Comparison of ENCODE assay signal across 8 cellular contexts in the genomic region with DNA sequence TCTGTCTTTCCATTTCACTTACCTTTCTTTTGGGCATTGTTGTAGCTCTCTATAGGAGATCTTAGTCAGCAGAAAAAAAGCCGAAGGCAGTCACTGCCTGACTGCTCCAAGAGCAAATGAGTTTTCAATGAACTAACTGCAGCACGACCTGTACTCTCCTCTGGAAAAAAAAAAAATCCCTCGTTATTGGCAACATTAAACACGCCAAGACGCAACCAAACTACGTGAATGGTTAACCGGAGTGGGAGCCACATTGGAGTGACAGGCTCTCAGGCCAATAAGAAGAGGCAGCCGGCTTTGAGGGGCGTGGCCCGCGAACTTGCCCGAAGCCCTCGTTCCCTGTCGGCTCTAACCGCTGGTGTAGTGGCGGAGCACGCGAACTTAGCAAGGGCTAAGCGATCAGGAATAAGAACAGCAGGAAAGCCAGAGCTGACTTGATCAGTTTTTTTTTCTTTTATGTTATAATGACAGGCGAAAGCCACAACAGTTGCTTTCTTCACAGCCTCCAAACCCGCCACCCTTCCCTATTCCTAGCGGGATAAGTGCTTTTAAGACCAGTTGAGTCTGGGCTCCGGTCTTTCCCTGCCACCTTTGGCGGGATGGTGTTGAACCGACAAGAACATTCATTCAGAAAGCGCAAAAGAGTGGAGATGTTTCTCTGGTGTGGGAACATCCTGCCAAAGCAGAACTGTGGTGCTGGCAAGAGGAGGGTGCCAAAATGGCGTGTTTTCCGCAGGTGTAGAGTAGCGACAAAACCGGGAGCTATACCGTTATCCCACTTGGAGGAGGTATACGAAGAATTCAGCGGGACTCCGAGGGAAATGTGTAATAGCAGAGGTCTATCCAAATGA.
DNase-seq lines count a peak whose midpoint lies in the region; ATAC-seq and TF ChIP-seq lines count a peak whose summit lies in the region.

No MANE protein-coding gene starts in this region.

- H3K4me3 ChIP-seq in colonic mucosa: peak overlapping the region; percentile 47

- POLR2A ChIA-PET in activated CD4-positive, alpha-beta T cell treated with anti-CD3 and anti-CD28 coated beads for 36 hours (lab: Charles Lee): interaction anchor here (0.7 kb wide), 1 partner anchor 312 kb away, joined by 12 read pairs; no protein-coding TSS in a partner anchor

- no peak for TF ChIP-seq CTCF in 22Rv1 (IDR thresholded peaks at IDR 0.05)
- TF ChIP-seq CTCF in colonic mucosa (IDR thresholded peaks at IDR 0.05): no peak

- ATAC-seq in GM18520 (IDR thresholded peaks at IDR 0.05; ENCODE audit: unreplicated experiment): peak; percentile 96
- peak; percentile 99 for ATAC-seq in HG03045 (IDR thresholded peaks at IDR 0.05; ENCODE audit: unreplicated experiment)
- ATAC-seq in activated CD4-positive, alpha-beta T cell treated with anti-CD3 and anti-CD28 coated beads for 36 hours: peak; percentile 98

- intact Hi-C loops in activated CD4-positive, alpha-beta T cell treated with anti-CD3 and anti-CD28 coated beads for 36 hours (cut with DNase I, micrococcal nuclease): loop anchor here (1.0 to 5.0 kb wide), 6 partner anchors 81 to 454 kb away; a partner anchor contains a TSS
- intact Hi-C loops in colonic mucosa (cut with DNase I): no loop called here

- CTCF ChIA-PET in activated CD4-positive, alpha-beta T cell treated with anti-CD3 and anti-CD28 coated beads for 36 hours (lab: Charles Lee): interaction anchor here (0.6 to 1.3 kb wide), 4 partner anchors 53 to 244 kb away, joined by 3 to 4 read pairs (median 4); no protein-coding TSS in a partner anchor

- no peaks in the 10 kb centered on the region for H3K36me3 Mint-ChIP-seq in activated CD4-positive, alpha-beta T cell treated with anti-CD3 and anti-CD28 coated beads for 36 hours (ENCODE audit: low read depth)

- H3K9me3 ChIP-seq in colonic mucosa: no peaks in the 10 kb centered on the region

- H3K36me3 ChIP-seq in colonic mucosa: no peaks in the 10 kb centered on the region

- peak; percentile 53 for DNase-seq in NCI-H510A (lab: John Stamatoyannopoulos, UW)
- peak; percentile 89 for DNase-seq in activated CD4-positive, alpha-beta T cell treated with anti-CD3 and anti-CD28 coated beads for 36 hours
- DNase-seq in colonic mucosa: peak; percentile 93
- peak; percentile 89 for DNase-seq in kidney tubule cell (ENCODE audit: low spot score)
- DNase-seq in stimulated activated CD4-positive, alpha-beta T cell treated with anti-CD3 and anti-CD28 coated beads, Interleukin-15, amount 100 ng/mL, for 48 hours (ENCODE audit: low read depth in 2 of 2): peak; percentile 73 to 78

- peak overlapping the region in 1 of 2 donors; percentile 66 for H3K9ac ChIP-seq in colonic mucosa (ENCODE audit: low read depth in 2 of 2, low read length in 2 of 2)

- H3K4me3 Mint-ChIP-seq in activated CD4-positive, alpha-beta T cell treated with anti-CD3 and anti-CD28 coated beads for 36 hours: peak overlapping the region; percentile 93

- H3K4me1 Mint-ChIP-seq in activated CD4-positive, alpha-beta T cell treated with anti-CD3 and anti-CD28 coated beads for 36 hours: peaks cover 4% of the 10 kb centered on the region

- H3K4me1 ChIP-seq in colonic mucosa: no peaks in the 10 kb centered on the region

- no peaks in the 10 kb centered on the region for H3K9me3 Mint-ChIP-seq in activated CD4-positive, alpha-beta T cell treated with anti-CD3 and anti-CD28 coated beads for 36 hours (ENCODE audit: low read depth)

- H3K27ac ChIP-seq in 22Rv1 (peak overlapping the region; percentile 82), colonic mucosa (peak overlapping the region; percentile 52)

- peaks cover 4% of the 10 kb centered on the region for H3K27me3 Mint-ChIP-seq in activated CD4-positive, alpha-beta T cell treated with anti-CD3 and anti-CD28 coated beads for 36 hours

- no peaks in the 10 kb centered on the region for H3K27me3 ChIP-seq in colonic mucosa

- H3K27ac Mint-ChIP-seq in activated CD4-positive, alpha-beta T cell treated with anti-CD3 and anti-CD28 coated beads for 36 hours: peak overlapping the region; percentile 80

Comparison
In these comparisons a context has a peak if more than half of its experiments do, and no peak if none do; other contexts are left out.
1. Peak in every context shown above with its lines: DNase-seq, ATAC-seq, H3K4me3 ChIP-seq and H3K27ac ChIP-seq.